23 cellular contexts compared by ENCODE assay signal in the genomic region with DNA sequence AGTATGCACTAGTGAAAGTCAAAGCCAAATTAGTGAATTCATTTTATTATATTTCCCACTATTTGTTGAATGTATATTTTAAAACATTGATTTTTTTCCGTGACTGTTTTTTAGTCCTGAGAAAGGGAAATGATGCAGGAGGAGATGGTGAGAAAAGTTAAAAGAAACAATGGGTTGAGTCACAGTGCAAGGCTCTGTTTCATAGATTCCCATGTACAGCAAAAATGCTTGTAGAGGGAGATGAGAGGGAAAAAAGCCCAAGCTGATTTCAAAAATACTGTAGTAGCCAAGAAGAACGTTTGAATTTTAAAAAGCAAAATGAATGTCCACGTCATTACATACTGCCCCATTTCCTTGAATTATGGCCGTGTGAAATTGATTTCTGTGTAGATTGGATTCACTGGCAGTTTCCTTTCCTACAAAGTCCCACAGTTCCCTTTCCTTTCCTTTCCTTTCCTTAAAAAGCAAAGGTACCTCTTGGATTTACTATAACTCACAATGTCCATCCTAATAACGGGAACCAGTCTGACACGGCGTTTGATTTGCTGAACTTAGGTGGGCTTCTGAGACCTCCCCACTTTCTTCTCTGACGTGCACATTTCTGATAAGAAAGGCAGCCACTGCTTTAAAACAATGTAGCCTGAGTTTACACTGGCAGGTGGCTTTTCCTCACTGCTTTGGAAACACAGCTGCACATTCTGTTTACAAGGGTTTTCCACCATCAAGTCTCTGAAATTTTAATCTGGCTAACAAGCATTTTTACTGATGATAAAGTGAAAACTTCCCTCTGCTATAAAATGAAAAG.
DNase-seq lines count a peak whose midpoint lies in the region; ATAC-seq, FAIRE-seq and TF ChIP-seq lines count a peak whose summit lies in the region.
"Had no signal": no experiment of that assay in that cellular context is flagged by ENCODE, and none has a peak within 500 bp of the region (broad histone marks: within the 10 kb centered on the region; RNA-seq: fewer than 3 reads in every experiment).

No MANE protein-coding gene starts in this region.

- H3K4me1 Mint-ChIP-seq in astrocyte (ENCODE audit: low read depth, unreplicated experiment) (peaks cover 8% of the 10 kb centered on the region), Calu3 (ENCODE audit: low read depth, unreplicated experiment) (no peaks in the 10 kb centered on the region)
- H3K4me1 Mint-ChIP-seq: activated naive CD4-positive, alpha-beta T cell treated with anti-CD3 and anti-CD28 coated beads, Interleukin-2, amount 50 U/mL, for 24 hours; IgD-negative memory B cell had no signal

- H3K9me3 Mint-ChIP-seq in astrocyte (ENCODE audit: unreplicated experiment) (no peaks in the 10 kb centered on the region), Calu3 (ENCODE audit: low read depth, unreplicated experiment) (no peaks in the 10 kb centered on the region)
- H3K9me3 Mint-ChIP-seq: activated naive CD4-positive, alpha-beta T cell treated with anti-CD3 and anti-CD28 coated beads, Interleukin-2, amount 50 U/mL, for 24 hours; IgD-negative memory B cell had no signal

- no peaks in the 10 kb centered on the region for H3K9me3 ChIP-seq in right atrium auricular region
- H3K9me3 ChIP-seq in astrocyte (ENCODE audit: insufficient read depth, low read depth, low read length): no peaks in the 10 kb centered on the region
- no peaks in the 10 kb centered on the region for H3K9me3 ChIP-seq in aorta (ENCODE audit: control insufficient read depth, low read length)
- H3K9me3 ChIP-seq: pancreas, spleen, vagina had no signal

- 3 to 6% methylated on average over 8 of the region's 8 CpGs for WGBS in aorta, 2 donors

- CTCF ChIA-PET in Calu3 (lab: Charles Lee): no interaction called here

- no peaks in the 10 kb centered on the region for H4K20me1 ChIP-seq in astrocyte (ENCODE audit: insufficient read depth, low read length)

- H3K27me3 Mint-ChIP-seq in astrocyte (ENCODE audit: low read depth, unreplicated experiment) (no peaks in the 10 kb centered on the region), Calu3 (ENCODE audit: unreplicated experiment) (no peaks in the 10 kb centered on the region)
- H3K27me3 Mint-ChIP-seq: activated naive CD4-positive, alpha-beta T cell treated with anti-CD3 and anti-CD28 coated beads, Interleukin-2, amount 50 U/mL, for 24 hours had no signal

- FAIRE-seq in astrocyte (lab: Jason Lieb, UNC): no peak
- FAIRE-seq: pancreas had no signal

- peak overlapping the region; percentile 60 for H2AFZ ChIP-seq in astrocyte (ENCODE audit: low read depth, low read length)

- peak overlapping the region; percentile 62 for H3K9ac ChIP-seq in astrocyte (ENCODE audit: low read length)

- H3K27ac ChIP-seq in right atrium auricular region (peak overlapping the region; percentile 28 to 40), astrocyte (ENCODE audit: low read depth, low read length) (peak overlapping the region; percentile 39), aorta (ENCODE audit: low read depth in 1 of 2, low read length in 2 of 2) (no peak overlapping the region)
- H3K27ac ChIP-seq: pancreas, spleen, vagina had no signal

- H3K4me3 Mint-ChIP-seq in astrocyte (ENCODE audit: unreplicated experiment) (no peak overlapping the region), Calu3 (ENCODE audit: low read depth, unreplicated experiment) (no peak overlapping the region)
- H3K4me3 Mint-ChIP-seq: activated naive CD4-positive, alpha-beta T cell treated with anti-CD3 and anti-CD28 coated beads, Interleukin-2, amount 50 U/mL, for 24 hours; IgD-negative memory B cell had no signal

- intact Hi-C loops in cardiac septum (cut with DNase I): loop anchor here (1.0 to 5.0 kb wide), 3 partner anchors 109 to 409 kb away; a partner anchor contains a TSS
- intact Hi-C loops in aorta (cut with DNase I): no loop called here
- intact Hi-C loops in Calu3 (cut with micrococcal nuclease; ENCODE audit: unreplicated experiment): no loop called here

- BruUV-seq in Calu3 (replicated peaks; lab: Mats Ljungman, UMichigan): no TSS peak

- ATAC-seq in aorta (ENCODE audit: low FRiP score): peak; percentile 48
- ATAC-seq: pancreas; stimulated activated naive CD8-positive, alpha-beta T cell treated with anti-CD3 and anti-CD28 coated beads, Interleukin-15, Interleukin-2, amounts not matched to agents 100 U/mL and 50 U/mL, for 24 hours had no signal

- no peaks in the 10 kb centered on the region for H3K36me3 Mint-ChIP-seq in astrocyte (ENCODE audit: low read depth, unreplicated experiment)
- H3K36me3 Mint-ChIP-seq in Calu3 (ENCODE audit: insufficient read depth, unreplicated experiment): peaks cover 7% of the 10 kb centered on the region
- H3K36me3 Mint-ChIP-seq: activated naive CD4-positive, alpha-beta T cell treated with anti-CD3 and anti-CD28 coated beads, Interleukin-2, amount 50 U/mL, for 24 hours; IgD-negative memory B cell had no signal

- no peaks in the 10 kb centered on the region for H3K36me3 ChIP-seq in right atrium auricular region
- H3K36me3 ChIP-seq in astrocyte (ENCODE audit: insufficient read depth, low read length): no peaks in the 10 kb centered on the region
- no peaks in the 10 kb centered on the region for H3K36me3 ChIP-seq in aorta (ENCODE audit: control insufficient read depth in 1 of 2, insufficient read depth in 2 of 2, low read length in 1 of 2)
- H3K36me3 ChIP-seq: pancreas, spleen, vagina had no signal

- H3K4me1 ChIP-seq in right atrium auricular region (no peaks in the 10 kb centered on the region), astrocyte (ENCODE audit: insufficient read depth, low read length) (peaks cover 9% of the 10 kb centered on the region), aorta (ENCODE audit: control insufficient read depth in 1 of 2, insufficient read depth in 2 of 2, low read length in 2 of 2) (no peaks in the 10 kb centered on the region)
- H3K4me1 ChIP-seq: pancreas, spleen, vagina had no signal

- DNase-seq in right atrium auricular region (ENCODE audit: low spot score) (no peak), cardiac septum (ENCODE audit: low spot score) (no peak), astrocyte (ENCODE audit: low read depth) (peak; percentile 65), glomerular endothelial cell (ENCODE audit: extremely low read depth, low read depth, low spot score) (peak; percentile 85), aorta (no peak), cerebellum (ENCODE audit: low spot score) (no peak), Calu3 (no peak), NCI-H146 (lab: John Stamatoyannopoulos, UW) (no peak)
- DNase-seq: activated CD4-positive, alpha-beta T cell treated with anti-CD3 and anti-CD28 coated beads for 4 hours; activated T-cell treated with anti-CD3 and anti-CD28 coated beads for 4 hours; GF-D8; head of caudate nucleus; kidney glomerular epithelial cell; NCI-H1048; NK-92 treated with Interleukin-12 subunit alpha and Interleukin-12 subunit beta, amount 100 ng/mL, for 24 hours; pancreas; SHP77 treated with DMSO at 0.1 percent for 48 hours; spleen; stimulated activated naive CD8-positive, alpha-beta T cell treated with anti-CD3 and anti-CD28 coated beads, Interleukin-15, Interleukin-2, amounts not matched to agents 100 U/mL and 50 U/mL, for 24 hours; T-helper 9 cell had no signal

- H3K27ac Mint-ChIP-seq in astrocyte (ENCODE audit: unreplicated experiment): no peak overlapping the region
- no peak overlapping the region for H3K27ac Mint-ChIP-seq in Calu3 (ENCODE audit: unreplicated experiment)
- H3K27ac Mint-ChIP-seq: activated naive CD4-positive, alpha-beta T cell treated with anti-CD3 and anti-CD28 coated beads, Interleukin-2, amount 50 U/mL, for 24 hours; IgD-negative memory B cell had no signal

- no peaks in the 10 kb centered on the region for H3K27me3 ChIP-seq in right atrium auricular region
- no peaks in the 10 kb centered on the region for H3K27me3 ChIP-seq in astrocyte (ENCODE audit: insufficient read depth, low read length)
- H3K27me3 ChIP-seq in aorta (ENCODE audit: control insufficient read depth in 1 of 2, insufficient read depth in 2 of 2, low read length in 1 of 2): no peaks in the 10 kb centered on the region
- H3K27me3 ChIP-seq: pancreas, spleen, vagina had no signal

- peak overlapping the region; percentile 54 for H3K4me2 ChIP-seq in astrocyte (ENCODE audit: low read length)

- H3K4me3 ChIP-seq in right atrium auricular region (no peak overlapping the region), astrocyte (ENCODE audit: insufficient read depth, low read depth, low read length) (no peak overlapping the region), aorta (ENCODE audit: low read length in 2 of 2) (no peak overlapping the region)
- H3K4me3 ChIP-seq: pancreas, spleen had no signal

- TF ChIP-seq CTCF in right atrium auricular region (IDR thresholded peaks at IDR 0.05): no peak
- no peak for TF ChIP-seq CTCF in astrocyte (IDR thresholded peaks at IDR 0.05; ENCODE audit: insufficient read depth, low read depth, low read length)
- no peak for TF ChIP-seq CTCF in Calu3 (IDR thresholded peaks at IDR 0.05; ENCODE audit: unreplicated experiment)

- no peaks in the 10 kb centered on the region for H3K79me2 ChIP-seq in astrocyte (ENCODE audit: insufficient read depth, low read length)

Comparison
In these comparisons a context has a peak if more than half of its experiments do, and no peak if none do; other contexts are left out.
1. DNase-seq: peak in astrocyte (single experiment) and glomerular endothelial cell (single experiment); none in right atrium auricular region (single experiment), cardiac septum (single experiment), aorta (0 of 2), cerebellum (single experiment), Calu3 (single experiment) and NCI-H146 (single experiment).
2. H3K27ac ChIP-seq: peak in right atrium auricular region (2 of 2) and astrocyte (single experiment); none in aorta (0 of 2).